Comparison of ENCODE assay signal across 21 cellular contexts in the genomic region with DNA sequence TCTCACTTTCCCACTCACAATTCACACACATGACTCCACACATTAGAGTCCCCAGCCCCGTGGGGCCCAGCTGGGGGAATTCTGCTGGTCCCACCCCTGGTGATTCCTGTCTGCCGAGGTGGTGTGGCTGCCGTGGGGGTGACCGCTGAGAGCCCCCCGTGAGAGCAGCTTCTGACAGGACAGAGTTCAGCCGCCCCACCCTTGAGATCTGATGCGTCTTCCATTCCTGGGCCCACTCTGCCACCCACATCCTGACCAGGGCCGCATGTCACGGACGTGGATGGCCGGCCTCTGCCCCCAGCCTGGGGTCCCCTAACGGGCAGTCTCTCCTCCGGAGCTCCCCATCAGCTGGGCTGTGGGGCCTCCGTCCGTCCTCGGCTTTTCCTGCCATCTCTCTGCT.
"Had no signal": no experiment of that assay in that cellular context is flagged by ENCODE, and none has a peak within 500 bp of the region (broad histone marks: within the 10 kb centered on the region; RNA-seq: fewer than 3 reads in every experiment).

No MANE protein-coding gene starts in this region.

- H3K27ac ChIP-seq: colonic mucosa, esophagus squamous epithelium, gastroesophageal sphincter, left lung, lower lobe of right lung, pancreas, prostate gland, right lobe of liver, tibial artery, upper lobe of right lung, vagina had no signal

- H3K36me3 Mint-ChIP-seq: memory B cell had no signal

- H3K4me3 Mint-ChIP-seq: memory B cell; naive thymus-derived CD4-positive, alpha-beta T cell; nephron progenitor cell had no signal

- H3K4me3 ChIP-seq: colonic mucosa, esophagus squamous epithelium, gastroesophageal sphincter, left lung, lower lobe of right lung, pancreas, prostate gland, right lobe of liver, tibial artery, upper lobe of right lung, vagina had no signal

- H3K36me3 ChIP-seq: colonic mucosa, esophagus squamous epithelium, gastroesophageal sphincter, left lung, lower lobe of right lung, pancreas, prostate gland, right lobe of liver, tibial artery, upper lobe of right lung, vagina had no signal

- H3K27me3 ChIP-seq: colonic mucosa, esophagus squamous epithelium, gastroesophageal sphincter, left lung, pancreas, right lobe of liver, tibial artery, upper lobe of right lung, vagina had no signal

- DNase-seq: cerebellar nuclear complex; colonic mucosa; dermis blood vessel endothelial cell; esophagus squamous epithelium; foreskin fibroblast; glutamatergic neuron; islet precursor cell; left lung; lower lobe of right lung; naive thymus-derived CD4-positive, alpha-beta T cell; nephron progenitor cell; pancreas; right lobe of liver; stimulated activated CD4-positive, alpha-beta T cell treated with anti-CD3 and anti-CD28 coated beads, Interleukin-2, amount 100 ng/mL, for 24 hours; stimulated activated naive CD4-positive, alpha-beta T cell treated with Interleukin-2 at 50 U/mL for 16 hours; tibial artery; upper lobe of right lung had no signal

- H3K27ac Mint-ChIP-seq: memory B cell; naive thymus-derived CD4-positive, alpha-beta T cell; nephron progenitor cell had no signal

- H3K9me3 ChIP-seq: colonic mucosa, esophagus squamous epithelium, gastroesophageal sphincter, left lung, lower lobe of right lung, pancreas, prostate gland, right lobe of liver, tibial artery, upper lobe of right lung, vagina had no signal

- ATAC-seq: gastroesophageal sphincter; left lung; lower lobe of right lung; naive thymus-derived CD4-positive, alpha-beta T cell; pancreas; right lobe of liver; upper lobe of right lung had no signal

- H3K4me1 ChIP-seq: colonic mucosa, esophagus squamous epithelium, gastroesophageal sphincter, left lung, lower lobe of right lung, prostate gland, right lobe of liver, tibial artery, upper lobe of right lung, vagina had no signal
